Comparison of ENCODE assay signal across 11 cellular contexts in the genomic region with DNA sequence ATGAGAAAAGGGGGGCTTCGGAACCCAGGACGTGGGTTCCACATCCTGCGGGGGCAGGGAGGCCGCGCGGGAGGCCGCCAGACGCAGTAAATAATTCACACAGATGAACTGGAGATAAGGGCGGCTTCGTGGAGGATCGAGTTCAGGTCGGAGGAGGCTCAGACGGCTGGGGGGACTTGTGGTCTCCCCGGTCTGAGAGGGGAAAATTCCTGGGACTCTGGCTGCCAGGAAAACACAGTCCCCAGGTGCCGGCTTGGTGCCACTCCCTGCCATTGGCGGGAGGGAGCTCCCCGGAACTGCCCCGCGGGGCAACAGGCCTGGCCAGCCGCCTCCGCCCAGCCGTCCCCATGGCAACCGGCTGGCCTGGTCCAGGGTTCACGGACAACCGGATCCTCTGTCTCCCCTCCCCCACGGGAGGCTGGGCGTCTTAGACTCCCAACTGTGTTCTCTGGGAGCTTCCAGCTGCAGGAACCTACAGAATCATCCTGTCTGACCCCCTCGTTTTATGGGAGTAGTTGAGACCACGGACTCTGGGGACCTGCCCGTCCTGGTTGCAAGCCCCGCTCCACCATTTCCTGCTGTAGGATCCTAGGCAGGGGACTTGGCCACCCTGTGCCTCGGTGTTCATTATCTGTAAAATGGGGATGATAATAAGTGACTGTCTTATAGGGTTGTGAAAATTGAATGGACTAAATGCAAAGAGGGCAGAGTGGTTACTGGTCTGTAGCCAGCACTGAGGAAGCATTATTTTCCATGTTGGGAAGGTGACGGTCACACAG. TPM values are rescaled to one million over a fixed set of nuclear protein-coding genes. Genes with fewer than 3 reads are reported as not detected.
DNase-seq lines count a peak whose midpoint lies in the region; ATAC-seq and TF ChIP-seq lines count a peak whose summit lies in the region.
"Had no signal": no experiment of that assay in that cellular context is flagged by ENCODE, and none has a peak within 500 bp of the region (broad histone marks: within the 10 kb centered on the region; RNA-seq: fewer than 3 reads in every experiment).

No MANE protein-coding gene starts in this region.

- no peak overlapping the region for H3K4me3 Mint-ChIP-seq in chondrocyte (ENCODE audit: unreplicated experiment)
- H3K4me3 Mint-ChIP-seq in T-helper 17 cell: no peak overlapping the region
- H3K4me3 Mint-ChIP-seq: activated naive CD4-positive, alpha-beta T cell treated with anti-CD3 and anti-CD28 coated beads, Interleukin-2, amount 10 ng/mL, durations not matched to agents 7 days and 5 days had no signal

- H3K4me3 ChIP-seq in HUES6 (ENCODE audit: low read depth, low read length) (peak overlapping the region; percentile 38; the same call in 1 of the 2 replicates), left lung (no peak overlapping the region), esophagus squamous epithelium (no peak overlapping the region)
- H3K4me3 ChIP-seq: BLaER1, SJSA1 had no signal

- H3K36me3 Mint-ChIP-seq in chondrocyte (ENCODE audit: low read depth) (no peaks in the 10 kb centered on the region), T-helper 17 cell (ENCODE audit: low read depth) (peaks cover 3% of the 10 kb centered on the region)
- H3K36me3 Mint-ChIP-seq: activated naive CD4-positive, alpha-beta T cell treated with anti-CD3 and anti-CD28 coated beads, Interleukin-2, amount 10 ng/mL, durations not matched to agents 7 days and 5 days had no signal

- no peak overlapping the region for H3K27ac Mint-ChIP-seq in chondrocyte (ENCODE audit: unreplicated experiment)
- no peak overlapping the region for H3K27ac Mint-ChIP-seq in T-helper 17 cell
- H3K27ac Mint-ChIP-seq: activated naive CD4-positive, alpha-beta T cell treated with anti-CD3 and anti-CD28 coated beads, Interleukin-2, amount 10 ng/mL, durations not matched to agents 7 days and 5 days had no signal

- intact Hi-C loops in left lung (cut with DNase I) (no loop called here), esophagus squamous epithelium (cut with DNase I) (no loop called here)

- H3K27ac ChIP-seq in 22Rv1 (peak overlapping the region; percentile 13; the same call in 1 of the 2 replicates), HUES6 (ENCODE audit: low read depth, low read length) (no peak overlapping the region), left lung (no peak overlapping the region), esophagus squamous epithelium (no peak overlapping the region)
- H3K27ac ChIP-seq: BLaER1, SJSA1 had no signal

- H3K4me1 Mint-ChIP-seq in chondrocyte (ENCODE audit: low read depth): peaks cover 16% of the 10 kb centered on the region
- H3K4me1 Mint-ChIP-seq in T-helper 17 cell: peaks cover 4% of the 10 kb centered on the region
- H3K4me1 Mint-ChIP-seq: activated naive CD4-positive, alpha-beta T cell treated with anti-CD3 and anti-CD28 coated beads, Interleukin-2, amount 10 ng/mL, durations not matched to agents 7 days and 5 days had no signal

- DNase-seq in chondrocyte (ENCODE audit: low spot score) (peak; percentile 52), left lung (peak in 1 of 2 donors; percentile 72), G401 (ENCODE audit: low spot score) (no peak), T-helper 17 cell (no peak), esophagus squamous epithelium (lab: John Stamatoyannopoulos, UW) (no peak)
- DNase-seq: activated naive CD4-positive, alpha-beta T cell treated with anti-CD3 and anti-CD28 coated beads, Interleukin-2, amount 10 ng/mL, durations not matched to agents 7 days and 5 days had no signal

- TF ChIP-seq CTCF in 22Rv1 (IDR thresholded peaks at IDR 0.05) (no peak), chondrocyte (IDR thresholded peaks at IDR 0.05) (no peak), left lung (IDR thresholded peaks at IDR 0.05) (no peak), esophagus squamous epithelium (IDR thresholded peaks at IDR 0.05) (no peak)

- no peaks in the 10 kb centered on the region for H3K9me3 Mint-ChIP-seq in chondrocyte (ENCODE audit: low read depth)
- H3K9me3 Mint-ChIP-seq: activated naive CD4-positive, alpha-beta T cell treated with anti-CD3 and anti-CD28 coated beads, Interleukin-2, amount 10 ng/mL, durations not matched to agents 7 days and 5 days had no signal

- H3K4me1 ChIP-seq in HUES6 (ENCODE audit: control insufficient read depth, insufficient read depth, low read length) (peaks cover 29% of the 10 kb centered on the region), left lung (peaks cover 6 to 10% of the 10 kb centered on the region in 2 donors), esophagus squamous epithelium (peaks cover 4 to 20% (median 6%) of the 10 kb centered on the region in 3 donors)
- H3K4me1 ChIP-seq: BLaER1 had no signal

- peak; percentile 31 for ATAC-seq in left lung
- no peak for ATAC-seq in T-helper 17 cell
- no peak for ATAC-seq in HG02763 (IDR thresholded peaks at IDR 0.05; ENCODE audit: unreplicated experiment)

- H3K9me3 ChIP-seq in HUES6 (ENCODE audit: control insufficient read depth, insufficient read depth, low read depth, low read length) (no peaks in the 10 kb centered on the region), left lung (no peaks in the 10 kb centered on the region), T-helper 17 cell (ENCODE audit: control insufficient read depth, low read length, poor library complexity, severe bottlenecking) (no peaks in the 10 kb centered on the region), esophagus squamous epithelium (no peaks in the 10 kb centered on the region)
- H3K9me3 ChIP-seq: BLaER1, SJSA1 had no signal

- TF ChIP-seq POLR2A in esophagus squamous epithelium (IDR thresholded peaks at IDR 0.05): no peak

- H3K27me3 ChIP-seq in HUES6 (ENCODE audit: control insufficient read depth, insufficient read depth, low read length) (peaks cover 46% of the 10 kb centered on the region), left lung (peaks cover 15 to 94% of the 10 kb centered on the region in 2 donors), esophagus squamous epithelium (peaks cover 0 to 96% (median 10%) of the 10 kb centered on the region in 4 donors)
- H3K27me3 ChIP-seq: SJSA1 had no signal

- in situ Hi-C loops in G401 (cut with HindIII; ENCODE audit: low sequenced_read_pairs): no loop called here

- no peaks in the 10 kb centered on the region for H3K36me3 ChIP-seq in HUES6 (ENCODE audit: control insufficient read depth, insufficient read depth, low read length)
- no peaks in the 10 kb centered on the region for H3K36me3 ChIP-seq in left lung
- no peaks in the 10 kb centered on the region for H3K36me3 ChIP-seq in esophagus squamous epithelium
- H3K36me3 ChIP-seq: BLaER1, SJSA1 had no signal

- H3K27me3 Mint-ChIP-seq in chondrocyte (ENCODE audit: low read depth) (peaks cover 15% of the 10 kb centered on the region), T-helper 17 cell (peaks cover 86% of the 10 kb centered on the region)

- H3K9ac ChIP-seq in HUES6 (ENCODE audit: low read length): no peak overlapping the region
- H3K9ac ChIP-seq: BLaER1 had no signal

- WGBS in esophagus squamous epithelium, 2 donors: 6 to 22% methylated on average over 16 to 27 of the region's 33 CpGs

RNA-seq across cellular contexts. Expression of a gene that starts 9.6 kb away (rescaled TPM):
- total RNA-seq in chondrocyte (8.7 to 13.2 TPM (median 12.9 TPM) in 3 replicates), left lung (10 to 100 TPM; 17.9 to 42.2 TPM), T-helper 17 cell (1 to 10 TPM; 5.3 to 6.3 TPM), esophagus squamous epithelium (10 to 100 TPM in 1 of 4 donors, 1 to 10 TPM in 3; 3.1 to 12.8 (median 6.8) TPM)
- not detected in 2 replicates for total RNA-seq in G401 (2014; rRNA removed; shearing (Covaris generic))

RNA-seq across cellular contexts. Expression of a gene that starts 31.5 kb away (rescaled TPM):
- total RNA-seq in chondrocyte (30.8 to 38.2 TPM (median 36.2 TPM) in 3 replicates), left lung (10 to 100 TPM; 27.8 to 36.0 TPM), T-helper 17 cell (10 to 100 TPM; 14.7 to 21.8 TPM), esophagus squamous epithelium (10 to 100 TPM; 19.0 to 35.6 (median 26.2) TPM)
- total RNA-seq in G401 (2014; rRNA removed; shearing (Covaris generic)): 13.3 and 22.3 TPM in 2 replicates
